Comparison of ENCODE assay signal across 1 cellular context in the genomic region with DNA sequence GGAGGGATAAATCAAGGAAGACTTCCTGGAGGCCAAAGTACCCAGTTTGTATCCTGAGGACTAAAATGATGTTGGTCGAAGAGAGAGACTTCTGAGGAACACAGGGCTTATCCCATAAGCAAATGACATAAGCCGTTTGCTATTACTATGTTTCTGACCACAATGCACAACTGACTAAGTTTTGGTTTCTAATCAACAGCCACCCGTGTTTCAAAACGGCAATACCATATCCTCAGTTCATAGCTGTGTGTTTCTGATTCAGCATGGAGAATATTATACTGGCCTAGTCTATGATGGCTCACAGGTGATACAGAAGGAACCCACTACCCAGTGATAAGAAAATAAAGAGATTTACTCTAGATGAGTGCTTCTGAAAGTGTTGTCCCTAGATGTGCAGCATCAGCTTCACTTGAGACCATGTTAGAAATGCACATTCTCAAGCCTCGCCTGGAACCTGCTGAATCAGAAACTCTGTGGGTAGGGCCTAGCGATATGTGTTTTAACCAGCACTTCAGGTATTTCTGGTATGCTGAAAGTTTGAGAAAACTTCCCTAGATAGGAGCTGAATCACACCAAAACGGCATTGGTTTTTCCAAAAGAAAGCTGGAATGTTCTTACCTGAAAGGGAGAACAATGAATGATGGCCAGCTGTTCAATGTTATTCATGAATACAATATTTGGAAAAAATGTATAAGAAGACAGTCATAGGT.
TF ChIP-seq lines count a peak whose summit lies in the region.

No MANE protein-coding gene starts in this region.

TF ChIP-seq in GM23338, 12 proteins besides CTCF, POLR2A, EP300 and RAD21:
- TF ChIP-seq EZH2phosphoT487 (IDR thresholded peaks at IDR 0.05; ENCODE audit: unreplicated experiment), result no peak
- no peak for TF ChIP-seq EZH2 (IDR thresholded peaks at IDR 0.05; ENCODE audit: low read depth, unreplicated experiment)
- TF ChIP-seq CREB1 (CRISPR knock-in tag; IDR thresholded peaks at IDR 0.05; ENCODE audit: low read depth), result no peak
- TF ChIP-seq JUNB (IDR thresholded peaks at IDR 0.05; ENCODE audit: unreplicated experiment), result no peak
- TF ChIP-seq NANOG (IDR thresholded peaks at IDR 0.05; ENCODE audit: borderline replicate concordance), result no peak
- TF ChIP-seq POLR2AphosphoS5 (IDR thresholded peaks at IDR 0.05; ENCODE audit: low read depth), result no peak
- TF ChIP-seq, protein P1, sequence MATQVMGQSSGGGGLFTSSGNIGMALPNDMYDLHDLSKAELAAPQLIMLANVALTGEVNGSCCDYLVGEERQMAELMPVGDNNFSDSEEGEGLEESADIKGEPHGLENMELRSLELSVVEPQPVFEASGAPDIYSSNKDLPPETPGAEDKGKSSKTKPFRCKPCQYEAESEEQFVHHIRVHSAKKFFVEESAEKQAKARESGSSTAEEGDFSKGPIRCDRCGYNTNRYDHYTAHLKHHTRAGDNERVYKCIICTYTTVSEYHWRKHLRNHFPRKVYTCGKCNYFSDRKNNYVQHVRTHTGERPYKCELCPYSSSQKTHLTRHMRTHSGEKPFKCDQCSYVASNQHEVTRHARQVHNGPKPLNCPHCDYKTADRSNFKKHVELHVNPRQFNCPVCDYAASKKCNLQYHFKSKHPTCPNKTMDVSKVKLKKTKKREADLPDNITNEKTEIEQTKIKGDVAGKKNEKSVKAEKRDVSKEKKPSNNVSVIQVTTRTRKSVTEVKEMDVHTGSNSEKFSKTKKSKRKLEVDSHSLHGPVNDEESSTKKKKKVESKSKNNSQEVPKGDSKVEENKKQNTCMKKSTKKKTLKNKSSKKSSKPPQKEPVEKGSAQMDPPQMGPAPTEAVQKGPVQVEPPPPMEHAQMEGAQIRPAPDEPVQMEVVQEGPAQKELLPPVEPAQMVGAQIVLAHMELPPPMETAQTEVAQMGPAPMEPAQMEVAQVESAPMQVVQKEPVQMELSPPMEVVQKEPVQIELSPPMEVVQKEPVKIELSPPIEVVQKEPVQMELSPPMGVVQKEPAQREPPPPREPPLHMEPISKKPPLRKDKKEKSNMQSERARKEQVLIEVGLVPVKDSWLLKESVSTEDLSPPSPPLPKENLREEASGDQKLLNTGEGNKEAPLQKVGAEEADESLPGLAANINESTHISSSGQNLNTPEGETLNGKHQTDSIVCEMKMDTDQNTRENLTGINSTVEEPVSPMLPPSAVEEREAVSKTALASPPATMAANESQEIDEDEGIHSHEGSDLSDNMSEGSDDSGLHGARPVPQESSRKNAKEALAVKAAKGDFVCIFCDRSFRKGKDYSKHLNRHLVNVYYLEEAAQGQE (IDR thresholded peaks at IDR 0.05; ENCODE audit: unreplicated experiment), result no peak
- TF ChIP-seq STAT1 (IDR thresholded peaks at IDR 0.05; ENCODE audit: unreplicated experiment), result no peak
- TF ChIP-seq, protein P2, sequence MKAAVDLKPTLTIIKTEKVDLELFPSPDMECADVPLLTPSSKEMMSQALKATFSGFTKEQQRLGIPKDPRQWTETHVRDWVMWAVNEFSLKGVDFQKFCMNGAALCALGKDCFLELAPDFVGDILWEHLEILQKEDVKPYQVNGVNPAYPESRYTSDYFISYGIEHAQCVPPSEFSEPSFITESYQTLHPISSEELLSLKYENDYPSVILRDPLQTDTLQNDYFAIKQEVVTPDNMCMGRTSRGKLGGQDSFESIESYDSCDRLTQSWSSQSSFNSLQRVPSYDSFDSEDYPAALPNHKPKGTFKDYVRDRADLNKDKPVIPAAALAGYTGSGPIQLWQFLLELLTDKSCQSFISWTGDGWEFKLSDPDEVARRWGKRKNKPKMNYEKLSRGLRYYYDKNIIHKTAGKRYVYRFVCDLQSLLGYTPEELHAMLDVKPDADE (IDR thresholded peaks at IDR 0.05), result no peak
TF ChIP-seq in GM23338: peak in this region for 0.
